Comparison of ENCODE assay signal across 25 cellular contexts in genomic region chr4:25847329-25847728, GRCh38. TPM values are rescaled to one million over a fixed set of nuclear protein-coding genes. Genes with fewer than 3 reads are reported as not detected.
DNase-seq lines count a peak whose midpoint lies in the region; TF ChIP-seq lines count a peak whose summit lies in the region.
"Had no signal": no experiment of that assay in that cellular context is flagged by ENCODE, and none has a peak within 500 bp of the region (broad histone marks: within the 10 kb centered on the region; RNA-seq: fewer than 3 reads in every experiment).

No MANE protein-coding gene starts in this region.

- no peak for TF ChIP-seq CTCF in AG10803 (conservative IDR thresholded peaks at IDR 0.05; ENCODE audit: low read length)

- H3K4me3 ChIP-seq in AG10803 (ENCODE audit: low read length): no peak overlapping the region
- H3K4me3 ChIP-seq: coronary artery, lung, neural progenitor cell, thyroid gland had no signal

- DNase-seq in AG10803 (ENCODE audit: low read depth) (peak; percentile 33), EH (ENCODE audit: low read depth) (peak; percentile 66), amniotic epithelial cell (ENCODE audit: low read depth) (peak; percentile 81), non-pigmented ciliary epithelial cell (ENCODE audit: low read depth) (peak; percentile 17), NCI-H2196 (lab: John Stamatoyannopoulos, UW; ENCODE audit: unreplicated experiment) (no peak), occipital lobe (lab: John Stamatoyannopoulos, UW) (no peak)
- DNase-seq in stimulated activated CD4-positive, alpha-beta T cell treated with anti-CD3 and anti-CD28 coated beads, Interleukin-12 subunit alpha, Interleukin-12 subunit beta, amount 100 ng/mL, for 4 hours: no peak
- DNase-seq: activated CD4-positive, alpha-beta T cell treated with anti-CD3 and anti-CD28 coated beads, Interleukin-2, amount 50 U/mL, for 48 hours; activated CD8-positive, alpha-beta memory T cell treated with anti-CD3 and anti-CD28 coated beads, Interleukin-2, amount 50 U/mL, for 4 hours; aorta; Calu3; DMS79 treated with DMSO at 0.1 percent for 48 hours; effector memory CD4-positive, alpha-beta T cell; HFFc6; hypothalamus; left cardiac atrium; NCI-H146; NCI-H510A; right cardiac atrium; stimulated activated CD4-positive, alpha-beta T cell treated with anti-CD3 and anti-CD28 coated beads, Interleukin-2, amount 100 ng/mL, for 24 hours; stimulated activated CD8-positive, alpha-beta memory T cell treated with anti-CD3 and anti-CD28 coated beads, Interleukin-4, amount 100 ng/mL, for 48 hours; thyroid gland had no signal

RNA-seq across cellular contexts. Expression of gene SEL1L3, which starts 15.5 kb away (rescaled TPM):
- total RNA-seq in occipital lobe: 92.3 TPM

Comparison
In these comparisons a context has a peak if more than half of its experiments do, and no peak if none do; other contexts are left out.
1. DNase-seq: peak in AG10803 (single experiment), EH (single experiment), amniotic epithelial cell (single experiment) and non-pigmented ciliary epithelial cell (single experiment); none in NCI-H2196 (single experiment), occipital lobe (single experiment) and stimulated activated CD4-positive, alpha-beta T cell treated with anti-CD3 and anti-CD28 coated beads, Interleukin-12 subunit alpha, Interleukin-12 subunit beta, amount 100 ng/mL, for 4 hours (single experiment).